In the genomic region with DNA sequence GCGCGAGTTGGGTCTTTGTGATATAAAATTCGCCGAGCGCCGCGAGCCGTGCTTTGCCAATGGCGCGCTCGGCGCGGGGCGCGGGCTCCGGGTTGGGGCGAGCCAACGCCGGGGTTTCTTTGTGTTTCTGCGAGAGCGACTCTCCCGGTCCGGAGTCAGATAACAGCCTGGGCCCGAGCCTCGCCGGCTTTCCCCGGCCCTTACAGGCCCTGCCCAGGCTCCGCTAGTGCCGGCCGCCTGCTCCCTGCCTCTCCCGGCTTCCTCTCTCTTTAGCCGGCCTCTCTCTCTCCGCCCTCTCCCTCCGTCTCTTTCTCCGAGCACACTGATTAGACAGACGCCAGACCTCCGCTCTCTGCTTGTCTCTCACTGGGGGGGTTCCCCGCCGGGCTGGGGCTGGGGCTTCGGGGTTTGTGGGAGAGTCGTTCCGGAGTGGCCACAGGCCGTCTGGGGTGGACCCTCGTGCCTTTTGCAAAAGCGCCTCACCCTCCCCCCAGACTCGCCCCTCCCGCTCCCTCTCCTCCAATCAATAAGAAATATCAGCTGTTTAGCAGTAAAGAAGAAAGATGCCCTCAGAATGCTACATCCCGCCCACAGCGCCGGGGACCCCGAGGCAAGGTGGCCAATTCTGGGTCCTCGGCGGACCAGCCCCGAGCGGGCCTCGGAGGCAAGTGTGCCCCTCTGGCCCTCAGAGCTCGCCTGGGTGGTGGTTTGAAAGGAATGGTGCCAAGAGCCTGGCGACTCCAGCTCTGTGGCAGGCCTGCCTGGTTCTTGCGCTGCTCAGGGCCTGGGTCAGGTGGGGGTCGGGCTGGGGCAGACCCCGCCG, we compare ENCODE assay signal across 1 cellular context.
TF ChIP-seq lines count a peak whose summit lies in the region.

No MANE protein-coding gene starts in this region.

TF ChIP-seq in K562, 482 proteins besides CTCF, POLR2A, EP300 and RAD21 (continued from another document and continues in another):
- TF ChIP-seq AFF4 (CRISPR knock-in tag; IDR thresholded peaks at IDR 0.05): 0 out of 2 replicates have a peak, but pooled peaks have one; percentile 36
- TF ChIP-seq RBFOX2 (IDR thresholded peaks at IDR 0.05; ENCODE audit: low read depth, low read length): peak; percentile 69
- TF ChIP-seq HDAC2 (IDR thresholded peaks at IDR 0.05): no peak
- TF ChIP-seq, protein P1, sequence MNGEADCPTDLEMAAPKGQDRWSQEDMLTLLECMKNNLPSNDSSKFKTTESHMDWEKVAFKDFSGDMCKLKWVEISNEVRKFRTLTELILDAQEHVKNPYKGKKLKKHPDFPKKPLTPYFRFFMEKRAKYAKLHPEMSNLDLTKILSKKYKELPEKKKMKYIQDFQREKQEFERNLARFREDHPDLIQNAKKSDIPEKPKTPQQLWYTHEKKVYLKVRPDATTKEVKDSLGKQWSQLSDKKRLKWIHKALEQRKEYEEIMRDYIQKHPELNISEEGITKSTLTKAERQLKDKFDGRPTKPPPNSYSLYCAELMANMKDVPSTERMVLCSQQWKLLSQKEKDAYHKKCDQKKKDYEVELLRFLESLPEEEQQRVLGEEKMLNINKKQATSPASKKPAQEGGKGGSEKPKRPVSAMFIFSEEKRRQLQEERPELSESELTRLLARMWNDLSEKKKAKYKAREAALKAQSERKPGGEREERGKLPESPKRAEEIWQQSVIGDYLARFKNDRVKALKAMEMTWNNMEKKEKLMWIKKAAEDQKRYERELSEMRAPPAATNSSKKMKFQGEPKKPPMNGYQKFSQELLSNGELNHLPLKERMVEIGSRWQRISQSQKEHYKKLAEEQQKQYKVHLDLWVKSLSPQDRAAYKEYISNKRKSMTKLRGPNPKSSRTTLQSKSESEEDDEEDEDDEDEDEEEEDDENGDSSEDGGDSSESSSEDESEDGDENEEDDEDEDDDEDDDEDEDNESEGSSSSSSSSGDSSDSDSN (IDR thresholded peaks at IDR 0.05; ENCODE audit: borderline replicate concordance in 1 of 2, low read depth in 2 of 2, low read length in 2 of 2): peak; percentile 93; a peak in 3 of 4 replicates
- TF ChIP-seq POLR2AphosphoS5 (IDR thresholded peaks at IDR 0.05; ENCODE audit: control insufficient read depth, insufficient read depth, low read depth, low read length): peak; percentile 9; the same call in 1 of the 2 replicates
- TF ChIP-seq ZBTB7A (IDR thresholded peaks at IDR 0.05; ENCODE audit: borderline replicate concordance, control insufficient read depth, low read depth, low read length): peak; percentile 10; the same call in 1 of the 2 replicates
- no peak for TF ChIP-seq BCLAF1 (IDR thresholded peaks at IDR 0.05; ENCODE audit: borderline replicate concordance in 1 of 2, control insufficient read depth in 1 of 2, low read depth in 2 of 2, low read length in 1 of 2)
- TF ChIP-seq ZNF224 (CRISPR knock-in tag; IDR thresholded peaks at IDR 0.05): no peak
- no peak for TF ChIP-seq NR2C1 (IDR thresholded peaks at IDR 0.05)
- TF ChIP-seq NR2C1 (tag; IDR thresholded peaks at IDR 0.05): no peak
- TF ChIP-seq, protein P2, sequence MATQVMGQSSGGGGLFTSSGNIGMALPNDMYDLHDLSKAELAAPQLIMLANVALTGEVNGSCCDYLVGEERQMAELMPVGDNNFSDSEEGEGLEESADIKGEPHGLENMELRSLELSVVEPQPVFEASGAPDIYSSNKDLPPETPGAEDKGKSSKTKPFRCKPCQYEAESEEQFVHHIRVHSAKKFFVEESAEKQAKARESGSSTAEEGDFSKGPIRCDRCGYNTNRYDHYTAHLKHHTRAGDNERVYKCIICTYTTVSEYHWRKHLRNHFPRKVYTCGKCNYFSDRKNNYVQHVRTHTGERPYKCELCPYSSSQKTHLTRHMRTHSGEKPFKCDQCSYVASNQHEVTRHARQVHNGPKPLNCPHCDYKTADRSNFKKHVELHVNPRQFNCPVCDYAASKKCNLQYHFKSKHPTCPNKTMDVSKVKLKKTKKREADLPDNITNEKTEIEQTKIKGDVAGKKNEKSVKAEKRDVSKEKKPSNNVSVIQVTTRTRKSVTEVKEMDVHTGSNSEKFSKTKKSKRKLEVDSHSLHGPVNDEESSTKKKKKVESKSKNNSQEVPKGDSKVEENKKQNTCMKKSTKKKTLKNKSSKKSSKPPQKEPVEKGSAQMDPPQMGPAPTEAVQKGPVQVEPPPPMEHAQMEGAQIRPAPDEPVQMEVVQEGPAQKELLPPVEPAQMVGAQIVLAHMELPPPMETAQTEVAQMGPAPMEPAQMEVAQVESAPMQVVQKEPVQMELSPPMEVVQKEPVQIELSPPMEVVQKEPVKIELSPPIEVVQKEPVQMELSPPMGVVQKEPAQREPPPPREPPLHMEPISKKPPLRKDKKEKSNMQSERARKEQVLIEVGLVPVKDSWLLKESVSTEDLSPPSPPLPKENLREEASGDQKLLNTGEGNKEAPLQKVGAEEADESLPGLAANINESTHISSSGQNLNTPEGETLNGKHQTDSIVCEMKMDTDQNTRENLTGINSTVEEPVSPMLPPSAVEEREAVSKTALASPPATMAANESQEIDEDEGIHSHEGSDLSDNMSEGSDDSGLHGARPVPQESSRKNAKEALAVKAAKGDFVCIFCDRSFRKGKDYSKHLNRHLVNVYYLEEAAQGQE (CRISPR knock-in tag; IDR thresholded peaks at IDR 0.05; ENCODE audit: low read depth): no peak
- 0 out of 4 replicates have a peak, but pooled peaks of 1 of the 2 experiments have one; percentile 17 for TF ChIP-seq MAZ (CRISPR knock-in tag; conservative IDR thresholded peaks at IDR 0.05 in 1 of 2, IDR thresholded peaks at IDR 0.05 in 1 of 2)
- peak; percentile 6; the same call in 1 of the 2 replicates for TF ChIP-seq EP400 (IDR thresholded peaks at IDR 0.05)
- TF ChIP-seq ARID2 (IDR thresholded peaks at IDR 0.05): no peak
- peak; percentile 54 for TF ChIP-seq DACH1 (IDR thresholded peaks at IDR 0.05; ENCODE audit: partially characterized antibody)
- no peak for TF ChIP-seq TAF7 (tag; IDR thresholded peaks at IDR 0.05)
- TF ChIP-seq KLF1 (tag; IDR thresholded peaks at IDR 0.05): no peak
- TF ChIP-seq, protein P3, sequence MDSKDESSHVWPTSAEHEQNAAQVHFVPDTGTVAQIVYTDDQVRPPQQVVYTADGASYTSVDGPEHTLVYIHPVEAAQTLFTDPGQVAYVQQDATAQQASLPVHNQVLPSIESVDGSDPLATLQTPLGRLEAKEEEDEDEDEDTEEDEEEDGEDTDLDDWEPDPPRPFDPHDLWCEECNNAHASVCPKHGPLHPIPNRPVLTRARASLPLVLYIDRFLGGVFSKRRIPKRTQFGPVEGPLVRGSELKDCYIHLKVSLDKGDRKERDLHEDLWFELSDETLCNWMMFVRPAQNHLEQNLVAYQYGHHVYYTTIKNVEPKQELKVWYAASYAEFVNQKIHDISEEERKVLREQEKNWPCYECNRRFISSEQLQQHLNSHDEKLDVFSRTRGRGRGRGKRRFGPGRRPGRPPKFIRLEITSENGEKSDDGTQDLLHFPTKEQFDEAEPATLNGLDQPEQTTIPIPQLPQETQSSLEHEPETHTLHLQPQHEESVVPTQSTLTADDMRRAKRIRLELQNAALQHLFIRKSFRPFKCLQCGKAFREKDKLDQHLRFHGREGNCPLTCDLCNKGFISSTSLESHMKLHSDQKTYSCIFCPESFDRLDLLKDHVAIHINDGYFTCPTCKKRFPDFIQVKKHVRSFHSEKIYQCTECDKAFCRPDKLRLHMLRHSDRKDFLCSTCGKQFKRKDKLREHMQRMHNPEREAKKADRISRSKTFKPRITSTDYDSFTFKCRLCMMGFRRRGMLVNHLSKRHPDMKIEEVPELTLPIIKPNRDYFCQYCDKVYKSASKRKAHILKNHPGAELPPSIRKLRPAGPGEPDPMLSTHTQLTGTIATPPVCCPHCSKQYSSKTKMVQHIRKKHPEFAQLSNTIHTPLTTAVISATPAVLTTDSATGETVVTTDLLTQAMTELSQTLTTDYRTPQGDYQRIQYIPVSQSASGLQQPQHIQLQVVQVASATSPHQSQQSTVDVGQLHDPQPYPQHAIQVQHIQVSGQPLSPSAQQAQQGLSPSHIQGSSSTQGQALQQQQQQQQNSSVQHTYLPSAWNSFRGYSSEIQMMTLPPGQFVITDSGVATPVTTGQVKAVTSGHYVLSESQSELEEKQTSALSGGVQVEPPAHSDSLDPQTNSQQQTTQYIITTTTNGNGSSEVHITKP (IDR thresholded peaks at IDR 0.05; ENCODE audit: partially characterized antibody): no peak
- TF ChIP-seq, protein P4, sequence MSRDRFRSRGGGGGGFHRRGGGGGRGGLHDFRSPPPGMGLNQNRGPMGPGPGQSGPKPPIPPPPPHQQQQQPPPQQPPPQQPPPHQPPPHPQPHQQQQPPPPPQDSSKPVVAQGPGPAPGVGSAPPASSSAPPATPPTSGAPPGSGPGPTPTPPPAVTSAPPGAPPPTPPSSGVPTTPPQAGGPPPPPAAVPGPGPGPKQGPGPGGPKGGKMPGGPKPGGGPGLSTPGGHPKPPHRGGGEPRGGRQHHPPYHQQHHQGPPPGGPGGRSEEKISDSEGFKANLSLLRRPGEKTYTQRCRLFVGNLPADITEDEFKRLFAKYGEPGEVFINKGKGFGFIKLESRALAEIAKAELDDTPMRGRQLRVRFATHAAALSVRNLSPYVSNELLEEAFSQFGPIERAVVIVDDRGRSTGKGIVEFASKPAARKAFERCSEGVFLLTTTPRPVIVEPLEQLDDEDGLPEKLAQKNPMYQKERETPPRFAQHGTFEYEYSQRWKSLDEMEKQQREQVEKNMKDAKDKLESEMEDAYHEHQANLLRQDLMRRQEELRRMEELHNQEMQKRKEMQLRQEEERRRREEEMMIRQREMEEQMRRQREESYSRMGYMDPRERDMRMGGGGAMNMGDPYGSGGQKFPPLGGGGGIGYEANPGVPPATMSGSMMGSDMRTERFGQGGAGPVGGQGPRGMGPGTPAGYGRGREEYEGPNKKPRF (IDR thresholded peaks at IDR 0.05; ENCODE audit: low read depth, low read length): no peak
- no peak for TF ChIP-seq NCOA4 (IDR thresholded peaks at IDR 0.05; ENCODE audit: partially characterized antibody)
- TF ChIP-seq, protein P5, sequence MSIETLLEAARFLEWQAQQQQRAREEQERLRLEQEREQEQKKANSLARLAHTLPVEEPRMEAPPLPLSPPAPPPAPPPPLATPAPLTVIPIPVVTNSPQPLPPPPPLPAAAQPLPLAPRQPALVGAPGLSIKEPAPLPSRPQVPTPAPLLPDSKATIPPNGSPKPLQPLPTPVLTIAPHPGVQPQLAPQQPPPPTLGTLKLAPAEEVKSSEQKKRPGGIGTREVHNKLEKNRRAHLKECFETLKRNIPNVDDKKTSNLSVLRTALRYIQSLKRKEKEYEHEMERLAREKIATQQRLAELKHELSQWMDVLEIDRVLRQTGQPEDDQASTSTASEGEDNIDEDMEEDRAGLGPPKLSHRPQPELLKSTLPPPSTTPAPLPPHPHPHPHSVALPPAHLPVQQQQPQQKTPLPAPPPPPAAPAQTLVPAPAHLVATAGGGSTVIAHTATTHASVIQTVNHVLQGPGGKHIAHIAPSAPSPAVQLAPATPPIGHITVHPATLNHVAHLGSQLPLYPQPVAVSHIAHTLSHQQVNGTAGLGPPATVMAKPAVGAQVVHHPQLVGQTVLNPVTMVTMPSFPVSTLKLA (conservative IDR thresholded peaks at IDR 0.05): 0 out of 4 replicates have a peak, but pooled peaks of 1 of the 2 experiments have one; percentile 24
- no peak for TF ChIP-seq ARHGAP35 (IDR thresholded peaks at IDR 0.05; ENCODE audit: partially characterized antibody)
- peak in 1 of 3 experiments; percentile 21 for TF ChIP-seq YY1 (IDR thresholded peaks at IDR 0.05; ENCODE audit: borderline replicate concordance in 1 of 3, control insufficient read depth in 1 of 3, extremely low read depth in 1 of 3, insufficient read depth in 3 of 3, insufficient read length in 1 of 3, insufficient replicate concordance in 2 of 3, low read depth in 1 of 3, low read length in 2 of 3)
- TF ChIP-seq CXXC5 (CRISPR knock-in tag; IDR thresholded peaks at IDR 0.05): peak; percentile 51; the same call in 1 of the 2 replicates
